ENCODE assay signal across 8 cellular contexts in genomic region chr4:37890501-37891220, GRCh38. TPM values are rescaled to one million over a fixed set of nuclear protein-coding genes. Genes with fewer than 3 reads are reported as not detected.
A peak's percentile ranks its signal among the peaks of the same experiment; 100 is the strongest.
DNase-seq lines count a peak whose midpoint lies in the region; ATAC-seq and TF ChIP-seq lines count a peak whose summit lies in the region.

TSS of gene TBC1D1 (plus strand) at chr4:37891084. CDS start at chr4:37902096, 11,012 bp downstream.

- 0 to 2% methylated on average over 2 to 56 of the region's 63 CpGs for WGBS in endodermal cell (ENCODE audit: insufficient coverage in 1 of 2, insufficient read length in 1 of 2), 2 experiments

- CTCF ChIA-PET in activated CD8-positive, alpha-beta T cell treated with anti-CD3 and anti-CD28 coated beads for 36 hours (lab: Charles Lee), result interaction anchor here (0.6 to 2.9 kb wide), 3 partner anchors 16 to 87 kb away, joined by 3 to 19 read pairs (median 4); no protein-coding TSS in a partner anchor

- peaks cover 87% of the 10 kb centered on the region for H3K27me3 ChIP-seq in endodermal cell (ENCODE audit: control insufficient read depth, insufficient read depth, low read length, poor library complexity, severe bottlenecking)
- peaks cover 68% of the 10 kb centered on the region for H3K27me3 ChIP-seq in mucosa of stomach (ENCODE audit: control insufficient read depth, insufficient read depth, low read length)

- H3K36me3 ChIP-seq in endodermal cell (ENCODE audit: control insufficient read depth, insufficient read depth, low read length), result no peaks in the 10 kb centered on the region
- no peaks in the 10 kb centered on the region for H3K36me3 ChIP-seq in mucosa of stomach (ENCODE audit: control insufficient read depth, insufficient read depth, low read length)

- peaks cover 3% of the 10 kb centered on the region for H3K36me3 Mint-ChIP-seq in activated CD8-positive, alpha-beta T cell treated with anti-CD3 and anti-CD28 coated beads for 36 hours (ENCODE audit: low read depth)
- no peaks in the 10 kb centered on the region for H3K36me3 Mint-ChIP-seq in endodermal cell (ENCODE audit: low read depth)
- no peaks in the 10 kb centered on the region for H3K36me3 Mint-ChIP-seq in stimulated activated effector memory CD8-positive, alpha-beta T cell treated with anti-CD3 and anti-CD28 coated beads, Interleukin-12 subunit alpha, Interleukin-12 subunit beta, amount 100 ng/mL, for 72 hours

- H3K27ac Mint-ChIP-seq in activated CD8-positive, alpha-beta T cell treated with anti-CD3 and anti-CD28 coated beads for 36 hours, result peak within 1 kb of the TSS; percentile 94
- H3K27ac Mint-ChIP-seq in endodermal cell, result no peak within 1 kb of the TSS
- peak within 1 kb of the TSS; percentile 78 for H3K27ac Mint-ChIP-seq in stimulated activated effector memory CD8-positive, alpha-beta T cell treated with anti-CD3 and anti-CD28 coated beads, Interleukin-12 subunit alpha, Interleukin-12 subunit beta, amount 100 ng/mL, for 72 hours

- no peak for TF ChIP-seq CTCF in activated CD8-positive, alpha-beta T cell treated with anti-CD3 and anti-CD28 coated beads for 36 hours (IDR thresholded peaks at IDR 0.05)
- no peak for TF ChIP-seq CTCF in endodermal cell (conservative IDR thresholded peaks at IDR 0.05)

- no peaks in the 10 kb centered on the region for H3K27me3 Mint-ChIP-seq in activated CD8-positive, alpha-beta T cell treated with anti-CD3 and anti-CD28 coated beads for 36 hours
- H3K27me3 Mint-ChIP-seq in endodermal cell (ENCODE audit: insufficient read depth), result peaks cover 79% of the 10 kb centered on the region

- peak within 1 kb of the TSS; percentile 80 for H3K4me3 Mint-ChIP-seq in activated CD8-positive, alpha-beta T cell treated with anti-CD3 and anti-CD28 coated beads for 36 hours
- H3K4me3 Mint-ChIP-seq in endodermal cell, result peak within 1 kb of the TSS; percentile 56
- H3K4me3 Mint-ChIP-seq in stimulated activated effector memory CD8-positive, alpha-beta T cell treated with anti-CD3 and anti-CD28 coated beads, Interleukin-12 subunit alpha, Interleukin-12 subunit beta, amount 100 ng/mL, for 72 hours, result peak within 1 kb of the TSS; percentile 72

- ATAC-seq in HG02763 (IDR thresholded peaks at IDR 0.05; ENCODE audit: unreplicated experiment), result peak; percentile 40
- peak; percentile 19 for ATAC-seq in activated CD8-positive, alpha-beta T cell treated with anti-CD3 and anti-CD28 coated beads for 36 hours
- peak; percentile 55 for ATAC-seq in stimulated activated effector memory CD8-positive, alpha-beta T cell treated with anti-CD3 and anti-CD28 coated beads, Interleukin-12 subunit alpha, Interleukin-12 subunit beta, amount 100 ng/mL, for 72 hours

- intact Hi-C loops in activated CD8-positive, alpha-beta T cell treated with anti-CD3 and anti-CD28 coated beads for 36 hours (cut with micrococcal nuclease), result loop anchor here (2.0 to 10.0 kb wide), 3 partner anchors 37 to 144 kb away; partner anchors contain the start of gene PGM2

- DNase-seq in DMS153 (lab: John Stamatoyannopoulos, UW) (peak; percentile 17), DMS153 treated with DMSO at 0.1 percent for 48 hours (lab: John Stamatoyannopoulos, UW; ENCODE audit: unreplicated experiment) (no peak), NCI-H2196 treated with DMSO at 0.1 percent for 48 hours (lab: John Stamatoyannopoulos, UW; ENCODE audit: unreplicated experiment) (peak; percentile 10), endodermal cell (peak; percentile 74)
- DNase-seq in activated CD8-positive, alpha-beta T cell treated with anti-CD3 and anti-CD28 coated beads for 36 hours, result peak; percentile 53
- DNase-seq in stimulated activated effector memory CD8-positive, alpha-beta T cell treated with anti-CD3 and anti-CD28 coated beads, Interleukin-12 subunit alpha, Interleukin-12 subunit beta, amount 100 ng/mL, for 72 hours (ENCODE audit: low spot score in 2 of 2), result peak; percentile 42 to 77

- no peak within 1 kb of the TSS for H3K27ac ChIP-seq in endodermal cell (ENCODE audit: low read depth, low read length)

- H3K9ac ChIP-seq in endodermal cell (ENCODE audit: extremely low read depth, low read length, poor library complexity, severe bottlenecking) (no peak within 1 kb of the TSS), mucosa of stomach (ENCODE audit: low read length) (peak within 1 kb of the TSS; percentile 11)

- peaks cover 37% of the 10 kb centered on the region for H3K4me1 Mint-ChIP-seq in activated CD8-positive, alpha-beta T cell treated with anti-CD3 and anti-CD28 coated beads for 36 hours (ENCODE audit: low read depth)
- H3K4me1 Mint-ChIP-seq in endodermal cell, result peaks cover 7% of the 10 kb centered on the region
- peaks cover 23% of the 10 kb centered on the region for H3K4me1 Mint-ChIP-seq in stimulated activated effector memory CD8-positive, alpha-beta T cell treated with anti-CD3 and anti-CD28 coated beads, Interleukin-12 subunit alpha, Interleukin-12 subunit beta, amount 100 ng/mL, for 72 hours

- POLR2A ChIA-PET in activated CD8-positive, alpha-beta T cell treated with anti-CD3 and anti-CD28 coated beads for 36 hours (lab: Charles Lee), result interaction anchor here (1.1 to 3.0 kb wide), 9 partner anchors 10 to 87 kb away, joined by 3 to 21 read pairs (median 6); partner anchors contain the start of gene PGM2

- no peaks in the 10 kb centered on the region for H3K9me3 Mint-ChIP-seq in activated CD8-positive, alpha-beta T cell treated with anti-CD3 and anti-CD28 coated beads for 36 hours
- H3K9me3 Mint-ChIP-seq in endodermal cell, result no peaks in the 10 kb centered on the region
- no peaks in the 10 kb centered on the region for H3K9me3 Mint-ChIP-seq in stimulated activated effector memory CD8-positive, alpha-beta T cell treated with anti-CD3 and anti-CD28 coated beads, Interleukin-12 subunit alpha, Interleukin-12 subunit beta, amount 100 ng/mL, for 72 hours

- no peaks in the 10 kb centered on the region for H3K9me3 ChIP-seq in endodermal cell (ENCODE audit: control insufficient read depth, low read length)
- H3K9me3 ChIP-seq in mucosa of stomach (ENCODE audit: control insufficient read depth, low read length), result no peaks in the 10 kb centered on the region

- H3K4me3 ChIP-seq in endodermal cell (ENCODE audit: low read length), result peak within 1 kb of the TSS; percentile 64
- peak within 1 kb of the TSS; percentile 19 for H3K4me3 ChIP-seq in mucosa of stomach (ENCODE audit: low read length)

- H3K4me1 ChIP-seq in endodermal cell (ENCODE audit: control insufficient read depth, insufficient read depth, low read length) (no peaks in the 10 kb centered on the region), mucosa of stomach (ENCODE audit: control insufficient read depth, insufficient read depth, low read length) (peaks cover 11% of the 10 kb centered on the region)

RNA-seq across cellular contexts. Expression of gene TBC1D1, which starts in this region (rescaled TPM):
- 10 to 100 TPM; 79.4 to 91.4 TPM for total RNA-seq in activated CD8-positive, alpha-beta T cell treated with anti-CD3 and anti-CD28 coated beads for 36 hours
- 100 to 1,000 TPM; 110 to 122 TPM for total RNA-seq in endodermal cell
- 101 TPM for polyA plus RNA-seq in endodermal cell (2013, experiment 1 of 2)
- polyA plus RNA-seq in endodermal cell (2013, experiment 2 of 2), result 95.2 TPM
